8 cellular contexts compared by ENCODE assay signal in genomic region chr14:102592969-102593840, GRCh38. TPM values are rescaled to one million over a fixed set of nuclear protein-coding genes. Genes with fewer than 3 reads are reported as not detected.
A peak's percentile ranks its signal among the peaks of the same experiment; 100 is the strongest.
DNase-seq lines count a peak whose midpoint lies in the region; ATAC-seq and TF ChIP-seq lines count a peak whose summit lies in the region.

No MANE protein-coding gene starts in this region.

- H3K9me3 Mint-ChIP-seq in Calu3 (ENCODE audit: low read depth, unreplicated experiment) = no peaks in the 10 kb centered on the region
- H3K9me3 Mint-ChIP-seq in activated CD4-positive, alpha-beta T cell treated with anti-CD3 and anti-CD28 coated beads for 36 hours (ENCODE audit: low read depth) = no peaks in the 10 kb centered on the region

- TF ChIP-seq CTCF in Calu3 (IDR thresholded peaks at IDR 0.05; ENCODE audit: unreplicated experiment) = peak; percentile 20
- no peak for TF ChIP-seq CTCF in KMS-11 (conservative IDR thresholded peaks at IDR 0.05; ENCODE audit: low read depth, low read length)
- no peak for TF ChIP-seq CTCF in coronary artery (IDR thresholded peaks at IDR 0.05)
- TF ChIP-seq CTCF in lower leg skin (IDR thresholded peaks at IDR 0.05) = no peak

- H3K36me3 Mint-ChIP-seq in Calu3 (ENCODE audit: insufficient read depth, unreplicated experiment) = peaks cover 44% of the 10 kb centered on the region
- peaks cover 14% of the 10 kb centered on the region for H3K36me3 Mint-ChIP-seq in activated CD4-positive, alpha-beta T cell treated with anti-CD3 and anti-CD28 coated beads for 36 hours (ENCODE audit: low read depth)

- peak overlapping the region; percentile 58 for H3K4me2 ChIP-seq in KMS-11

- peaks cover 21% of the 10 kb centered on the region; the same call in 1 of the 2 replicates for H3K79me2 ChIP-seq in KMS-11 (ENCODE audit: insufficient read depth, low read depth)

- CTCF ChIA-PET in Calu3 (lab: Charles Lee) = interaction anchor here (1.3 kb wide), 1 partner anchor 20 kb away, joined by 4 read pairs; no protein-coding TSS in a partner anchor
- CTCF ChIA-PET in activated CD4-positive, alpha-beta T cell treated with anti-CD3 and anti-CD28 coated beads for 36 hours (lab: Charles Lee) = interaction anchor here (0.7 to 3.3 kb wide), 12 partner anchors 11 to 766 kb away, joined by 3 to 25 read pairs (median 6); no protein-coding TSS in a partner anchor

- TF ChIP-seq POLR2A in lower leg skin (IDR thresholded peaks at IDR 0.05) = no peak

- H3K27me3 Mint-ChIP-seq in Calu3 (ENCODE audit: unreplicated experiment) = no peaks in the 10 kb centered on the region
- H3K27me3 Mint-ChIP-seq in activated CD4-positive, alpha-beta T cell treated with anti-CD3 and anti-CD28 coated beads for 36 hours = no peaks in the 10 kb centered on the region

- H3K4me1 ChIP-seq in KMS-11 (ENCODE audit: low read depth, poor library complexity, severe bottlenecking) = peaks cover 21% of the 10 kb centered on the region

- H3K4me1 Mint-ChIP-seq in Calu3 (ENCODE audit: low read depth, unreplicated experiment) = peaks cover 30% of the 10 kb centered on the region
- peaks cover 33% of the 10 kb centered on the region for H3K4me1 Mint-ChIP-seq in activated CD4-positive, alpha-beta T cell treated with anti-CD3 and anti-CD28 coated beads for 36 hours

- H3K27ac Mint-ChIP-seq in Calu3 (ENCODE audit: unreplicated experiment) = no peak overlapping the region
- H3K27ac Mint-ChIP-seq in activated CD4-positive, alpha-beta T cell treated with anti-CD3 and anti-CD28 coated beads for 36 hours = peak overlapping the region; percentile 78

- H3K9ac ChIP-seq in KMS-11 = peak overlapping the region; percentile 50; the same call in 1 of the 2 replicates

- POLR2A ChIA-PET in activated CD4-positive, alpha-beta T cell treated with anti-CD3 and anti-CD28 coated beads for 36 hours (lab: Charles Lee) = interaction anchor here (1.3 kb wide), 1 partner anchor 185 kb away, joined by 7 read pairs; no protein-coding TSS in a partner anchor

- 0 to 1% methylated on average over 44 to 82 of the region's 95 CpGs for WGBS in lower leg skin, 2 donors

- no TSS peak for BruUV-seq in Calu3 (replicated peaks; lab: Mats Ljungman, UMichigan)

- H3K27me3 ChIP-seq in KMS-11 (ENCODE audit: insufficient read depth, low read depth) = no peaks in the 10 kb centered on the region

- peak overlapping the region; percentile 49; the same call in 1 of the 2 replicates for H2AFZ ChIP-seq in KMS-11 (ENCODE audit: low read depth)

- H3K4me3 ChIP-seq in KMS-11 (IDR thresholded peaks at IDR 0.05; ENCODE audit: insufficient read depth, low read depth, low read length) = no peak overlapping the region
- peak overlapping the region; percentile 89 for H3K4me3 ChIP-seq in coronary artery
- peak overlapping the region; percentile 69 for H3K4me3 ChIP-seq in lower leg skin (ENCODE audit: low read depth, poor library complexity, severe bottlenecking)

- H3K27ac ChIP-seq in KMS-11 (peak overlapping the region; percentile 36; the same call in 1 of the 2 replicates), coronary artery (peak overlapping the region; percentile 92 to 98)

- H3K4me3 Mint-ChIP-seq in Calu3 (ENCODE audit: low read depth, unreplicated experiment) = peak overlapping the region; percentile 85
- peak overlapping the region; percentile 93 for H3K4me3 Mint-ChIP-seq in activated CD4-positive, alpha-beta T cell treated with anti-CD3 and anti-CD28 coated beads for 36 hours

- intact Hi-C loops in Calu3 (cut with micrococcal nuclease; ENCODE audit: unreplicated experiment) (loop anchor here (2.0 to 5.0 kb wide), 2 partner anchors 68 to 99 kb away; no protein-coding TSS in a partner anchor), lower leg skin (cut with DNase I; ENCODE audit: low total_unique reads) (no loop called here)
- intact Hi-C loops in activated CD4-positive, alpha-beta T cell treated with anti-CD3 and anti-CD28 coated beads for 36 hours (cut with DNase I, micrococcal nuclease) = loop anchor here (1.0 to 10.0 kb wide), 18 partner anchors 15 to 1122 kb away; partner anchors contain the start of genes BAG5 (in 1 of the 2), CDC42BPB (in 1 of the 2), CINP (in 1 of the 2) and COA8 (in 1 of the 2)

- ATAC-seq in GM21447 (IDR thresholded peaks at IDR 0.05; ENCODE audit: unreplicated experiment) = peak; percentile 14
- ATAC-seq in activated CD4-positive, alpha-beta T cell treated with anti-CD3 and anti-CD28 coated beads for 36 hours = no peak

- no peaks in the 10 kb centered on the region for H3K36me3 ChIP-seq in KMS-11 (ENCODE audit: insufficient read depth)

- DNase-seq in Calu3 (peak; percentile 49), coronary artery (ENCODE audit: low spot score) (no peak), lower leg skin (ENCODE audit: low spot score in 2 of 2) (peak; percentile 24 to 89), GOT3 (lab: John Stamatoyannopoulos, UW) (no peak)
- peak; percentile 75 for DNase-seq in activated CD4-positive, alpha-beta T cell treated with anti-CD3 and anti-CD28 coated beads for 36 hours
- peak; percentile 10 to 34 (median 16) for DNase-seq in stimulated activated CD4-positive, alpha-beta T cell treated with anti-CD3 and anti-CD28 coated beads, TNF-alpha, amount 100 ng/mL, for 1 hour (ENCODE audit: low read depth in 3 of 3, low spot score in 1 of 3)

- no peaks in the 10 kb centered on the region for H4K20me1 ChIP-seq in KMS-11 (ENCODE audit: insufficient read depth)

RNA-seq across cellular contexts. Expression of gene RCOR1, which starts 0.8 kb away (rescaled TPM):
- 27.2 and 28.6 TPM in 2 replicates for total RNA-seq in Calu3 (2022)
- 10 to 100 TPM; 14.8 to 15.3 TPM for total RNA-seq in activated CD4-positive, alpha-beta T cell treated with anti-CD3 and anti-CD28 coated beads for 36 hours
- total RNA-seq in lower leg skin = 10 to 100 TPM; 20.1 to 25.3 (median 22.9) TPM

Comparison
In these comparisons a context has a peak if more than half of its experiments do, and no peak if none do; other contexts are left out.
1. DNase-seq: peak in Calu3 (single experiment), activated CD4-positive, alpha-beta T cell treated with anti-CD3 and anti-CD28 coated beads for 36 hours (single experiment), lower leg skin (2 of 2) and stimulated activated CD4-positive, alpha-beta T cell treated with anti-CD3 and anti-CD28 coated beads, TNF-alpha, amount 100 ng/mL, for 1 hour (3 of 3); none in coronary artery (single experiment) and GOT3 (single experiment).